In the genomic region with DNA sequence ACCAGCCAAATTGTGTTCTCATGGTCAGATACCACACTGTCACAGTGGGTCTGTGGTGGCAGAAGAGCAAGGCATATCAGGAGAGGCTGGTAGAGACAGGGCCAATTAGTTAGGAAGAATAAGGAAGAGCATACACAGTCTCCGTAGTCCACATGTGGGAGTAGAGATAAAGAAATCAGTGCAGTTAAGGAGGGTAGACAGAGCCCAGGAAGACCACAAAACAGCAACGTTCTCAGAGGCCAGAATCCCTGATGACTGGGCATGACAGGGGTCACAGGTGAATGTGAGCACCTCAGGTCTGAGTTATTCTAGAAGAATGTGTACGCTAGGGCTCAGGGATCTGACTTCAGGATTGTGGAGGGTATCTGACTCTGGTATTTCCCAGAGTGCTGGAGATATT, we compare ENCODE assay signal across 26 cellular contexts. TPM values are rescaled to one million over a fixed set of nuclear protein-coding genes. Genes with fewer than 3 reads are reported as not detected.
DNase-seq lines count a peak whose midpoint lies in the region; ATAC-seq, FAIRE-seq and TF ChIP-seq lines count a peak whose summit lies in the region.
"Had no signal": no experiment of that assay in that cellular context is flagged by ENCODE, and none has a peak within 500 bp of the region (broad histone marks: within the 10 kb centered on the region; RNA-seq: fewer than 3 reads in every experiment).

No MANE protein-coding gene starts in this region.

- TF ChIP-seq CTCF in GM12878 (IDR thresholded peaks at IDR 0.05 in 2 of 3, conservative IDR thresholded peaks at IDR 0.05 in 1 of 3; ENCODE audit: control insufficient read depth in 2 of 3, extremely low read depth in 1 of 3, insufficient read depth in 1 of 3, low read depth in 3 of 3, low read length in 3 of 3) = no peak

- H3K27ac ChIP-seq in GM12878 (ENCODE audit: control insufficient read depth, insufficient read depth) (no peak overlapping the region), caudate nucleus (ENCODE audit: low read depth, low read length) (no peak overlapping the region)
- H3K27ac ChIP-seq: heart right ventricle, KMS-11, testis had no signal

- no peak overlapping the region for H2AFZ ChIP-seq in GM12878 (ENCODE audit: control insufficient read depth, low read depth, low read length)

- RAD21 ChIA-PET in GM12878 (lab: Charles Lee; ENCODE audit: unreplicated experiment) = interaction anchor here (0.7 to 2.6 kb wide), 9 partner anchors 8 to 310 kb away, joined by 3 to 18 read pairs (median 5); no protein-coding TSS in a partner anchor

- H3K4me3 Mint-ChIP-seq in activated CD8-positive, alpha-beta memory T cell treated with anti-CD3 and anti-CD28 coated beads, Interleukin-2, amount 10 ng/mL, durations not matched to agents 7 days and 5 days = no peak overlapping the region
- H3K4me3 Mint-ChIP-seq in T-cell = no peak overlapping the region
- H3K4me3 Mint-ChIP-seq in natural killer cell treated with Interleukin-12 subunit alpha and Interleukin-12 subunit beta and Interleukin-15 and Interleukin-18, amount 100 ng/mL, for 72 hours = peak overlapping the region; percentile 92

- CTCF ChIA-PET in activated CD8-positive, alpha-beta memory T cell treated with anti-CD3 and anti-CD28 coated beads, Interleukin-2, amount 10 ng/mL, durations not matched to agents 7 days and 5 days (lab: Charles Lee) = interaction anchor here (0.8 to 9.8 kb wide), 11 partner anchors 28 to 303 kb away, joined by 3 to 139 read pairs (median 14); partner anchors contain the start of genes ITLN2 and SLAMF1
- CTCF ChIA-PET in T-cell (lab: Charles Lee) = interaction anchor here (0.6 to 5.2 kb wide), 12 partner anchors 8 to 273 kb away, joined by 3 to 89 read pairs (median 8); partner anchors contain the start of genes CD48 (in 1 of the 2) and ITLN2 (in 1 of the 2)
- CTCF ChIA-PET in GM12878 (lab: Yijun Ruan, JAX) = interaction anchor here (1.0 to 9.8 kb wide), 16 partner anchors 7 to 274 kb away, joined by 3 to 95 read pairs (median 12); partner anchors contain the start of gene CD48

- H3K36me3 ChIP-seq in GM12878 (ENCODE audit: control insufficient read depth in 2 of 2, insufficient read depth in 2 of 2, low read length in 1 of 2) = peaks cover 51 to 66% of the 10 kb centered on the region in 2 experiments

- H3K4me2 ChIP-seq in GM12878 (ENCODE audit: control insufficient read depth, insufficient read depth) = no peak overlapping the region
- H3K4me2 ChIP-seq: BLaER1 treated with 17β-estradiol and CSF1 and Interleukin-3, amounts not matched to agents 10 nM and 100 nM; KMS-11 had no signal

- H3K27me3 ChIP-seq in GM12878 (replicated peaks in 1 of 2; ENCODE audit: control insufficient read depth in 2 of 2, insufficient read depth in 2 of 2, low read length in 1 of 2) = no peaks in the 10 kb centered on the region
- H3K27me3 ChIP-seq: BLaER1 treated with 17β-estradiol and CSF1 and Interleukin-3, amounts not matched to agents 10 nM and 100 nM; testis had no signal

- H3K79me2 ChIP-seq in GM12878 (ENCODE audit: control insufficient read depth, insufficient read depth, low read length) = peaks cover 35% of the 10 kb centered on the region

- TF ChIP-seq RAD21 in GM12878 (IDR thresholded peaks at IDR 0.05; ENCODE audit: insufficient read depth, low read depth, low read length) = no peak

- in situ Hi-C loops in GM12878 (cut with MboI) = loop anchor here (5.0 kb wide), 2 partner anchors 87 to 272 kb away; partner anchors contain the start of gene ITLN2

- H3K4me1 Mint-ChIP-seq in activated CD8-positive, alpha-beta memory T cell treated with anti-CD3 and anti-CD28 coated beads, Interleukin-2, amount 10 ng/mL, durations not matched to agents 7 days and 5 days = peaks cover 74% of the 10 kb centered on the region
- peaks cover 43 to 51% (median 43%) of the 10 kb centered on the region in 3 donors for H3K4me1 Mint-ChIP-seq in T-cell
- peaks cover 78 to 87% of the 10 kb centered on the region in 2 donors for H3K4me1 Mint-ChIP-seq in natural killer cell treated with Interleukin-12 subunit alpha and Interleukin-12 subunit beta and Interleukin-15 and Interleukin-18, amount 100 ng/mL, for 72 hours (ENCODE audit: low read depth in 2 of 2)

- no peaks in the 10 kb centered on the region for H3K9me3 ChIP-seq in GM12878 (replicated peaks; ENCODE audit: control insufficient read depth, insufficient read depth, low read length)
- H3K9me3 ChIP-seq: heart right ventricle, testis had no signal

- no peak for DNase-seq in activated CD8-positive, alpha-beta memory T cell treated with anti-CD3 and anti-CD28 coated beads, Interleukin-2, amount 10 ng/mL, durations not matched to agents 7 days and 5 days
- no peak for DNase-seq in activated CD8-positive, alpha-beta memory T cell treated with anti-CD3 and anti-CD28 coated beads, Interleukin-2, amount 50 U/mL, for 4 hours
- DNase-seq in T-cell = no peak
- DNase-seq in GM12878 (ENCODE audit: low read depth, low spot score) = no peak
- no peak for DNase-seq in natural killer cell treated with Interleukin-12 subunit alpha and Interleukin-12 subunit beta and Interleukin-15 and Interleukin-18, amount 100 ng/mL, for 72 hours (ENCODE audit: low spot score)
- no peak for DNase-seq in caudate nucleus (lab: John Stamatoyannopoulos, UW)
- DNase-seq in NCI-H1048 (lab: John Stamatoyannopoulos, UW) = no peak
- DNase-seq: activated CD4-positive, alpha-beta T cell treated with anti-CD3 and anti-CD28 coated beads, Interleukin-2, amount 50 U/mL, for 1 hour; amniotic stem cell; dermis blood vessel endothelial cell; HCEC 1CT; heart right ventricle; left ventricle myocardium superior; NCI-H187; nucleus accumbens; stimulated activated CD4-positive, alpha-beta T cell treated with anti-CD3 and anti-CD28 coated beads, Interleukin-12 subunit alpha, Interleukin-12 subunit beta, amount 100 ng/mL, for 4 hours; stimulated activated CD8-positive, alpha-beta memory T cell treated with anti-CD3 and anti-CD28 coated beads, Interleukin-4, amount 100 ng/mL, for 48 hours; testis had no signal

- 73% methylated on average over 3 of the region's 3 CpGs for WGBS in GM12878 (ENCODE audit: insufficient coverage, insufficient replicate concordance, low lambda C conversion rate, missing lambda C conversion rate)

- intact Hi-C loops in GM12878 (cut with micrococcal nuclease; ENCODE audit: unreplicated experiment) = loop anchor here (5.0 kb wide), 1 partner anchor 32 kb away; the partner anchor contains the start of gene CD48

- no peak overlapping the region for H3K4me3 ChIP-seq in GM12878
- H3K4me3 ChIP-seq: BLaER1 treated with 17β-estradiol and CSF1 and Interleukin-3, amounts not matched to agents 10 nM and 100 nM; heart right ventricle; testis had no signal

- no peak for TF ChIP-seq EP300 in GM12878 (IDR thresholded peaks at IDR 0.05; ENCODE audit: borderline replicate concordance in 1 of 2, control insufficient read depth in 1 of 2, low read depth in 2 of 2, low read length in 2 of 2)

- no peak for FAIRE-seq in GM12878 (lab: Jason Lieb, UNC)
- FAIRE-seq: bronchial epithelial cell, TTC549 had no signal

- H4K20me1 ChIP-seq in GM12878 (ENCODE audit: control insufficient read depth, insufficient read depth) = peaks cover 3% of the 10 kb centered on the region

- no peak for ATAC-seq in activated CD8-positive, alpha-beta memory T cell treated with anti-CD3 and anti-CD28 coated beads, Interleukin-2, amount 10 ng/mL, durations not matched to agents 7 days and 5 days
- ATAC-seq in T-cell (replicated peaks in 1 of 4) (no peak), GM12878 (no peak), HG03439 (IDR thresholded peaks at IDR 0.05; ENCODE audit: unreplicated experiment) (no peak)
- no peak for ATAC-seq in natural killer cell treated with Interleukin-12 subunit alpha and Interleukin-12 subunit beta and Interleukin-15 and Interleukin-18, amount 100 ng/mL, for 72 hours
- ATAC-seq: heart right ventricle, left ventricle myocardium superior had no signal

- SMC1A ChIA-PET in GM12878 (lab: Charles Lee; ENCODE audit: uncharacterized antibody, unreplicated experiment) = interaction anchor here (0.6 to 7.6 kb wide), 10 partner anchors 16 to 334 kb away, joined by 3 to 79 read pairs (median 8); partner anchors contain the start of gene SLAMF1

- H3K27ac Mint-ChIP-seq in activated CD8-positive, alpha-beta memory T cell treated with anti-CD3 and anti-CD28 coated beads, Interleukin-2, amount 10 ng/mL, durations not matched to agents 7 days and 5 days = peak overlapping the region; percentile 49
- H3K27ac Mint-ChIP-seq in T-cell = peak overlapping the region; percentile 5 to 66
- H3K27ac Mint-ChIP-seq in natural killer cell treated with Interleukin-12 subunit alpha and Interleukin-12 subunit beta and Interleukin-15 and Interleukin-18, amount 100 ng/mL, for 72 hours = peak overlapping the region; percentile 98 to 100

- H3K9me3 Mint-ChIP-seq in activated CD8-positive, alpha-beta memory T cell treated with anti-CD3 and anti-CD28 coated beads, Interleukin-2, amount 10 ng/mL, durations not matched to agents 7 days and 5 days (ENCODE audit: low read depth) = no peaks in the 10 kb centered on the region
- H3K9me3 Mint-ChIP-seq in T-cell = no peaks in the 10 kb centered on the region
- no peaks in the 10 kb centered on the region for H3K9me3 Mint-ChIP-seq in natural killer cell treated with Interleukin-12 subunit alpha and Interleukin-12 subunit beta and Interleukin-15 and Interleukin-18, amount 100 ng/mL, for 72 hours

- H3K9ac ChIP-seq in GM12878 (ENCODE audit: control insufficient read depth, insufficient read depth, low read length) = no peak overlapping the region
- H3K9ac ChIP-seq: BLaER1 treated with 17β-estradiol and CSF1 and Interleukin-3, amounts not matched to agents 10 nM and 100 nM; KMS-11 had no signal

- H3K27me3 Mint-ChIP-seq in activated CD8-positive, alpha-beta memory T cell treated with anti-CD3 and anti-CD28 coated beads, Interleukin-2, amount 10 ng/mL, durations not matched to agents 7 days and 5 days = no peaks in the 10 kb centered on the region
- no peaks in the 10 kb centered on the region for H3K27me3 Mint-ChIP-seq in T-cell
- no peaks in the 10 kb centered on the region for H3K27me3 Mint-ChIP-seq in natural killer cell treated with Interleukin-12 subunit alpha and Interleukin-12 subunit beta and Interleukin-15 and Interleukin-18, amount 100 ng/mL, for 72 hours

- no peak for TF ChIP-seq POLR2A in GM12878 (IDR thresholded peaks at IDR 0.05; ENCODE audit: low read depth, low read length)

- peaks cover 77% of the 10 kb centered on the region for H3K36me3 Mint-ChIP-seq in activated CD8-positive, alpha-beta memory T cell treated with anti-CD3 and anti-CD28 coated beads, Interleukin-2, amount 10 ng/mL, durations not matched to agents 7 days and 5 days
- peaks cover 64% of the 10 kb centered on the region for H3K36me3 Mint-ChIP-seq in T-cell
- H3K36me3 Mint-ChIP-seq in natural killer cell treated with Interleukin-12 subunit alpha and Interleukin-12 subunit beta and Interleukin-15 and Interleukin-18, amount 100 ng/mL, for 72 hours = peaks cover 61% of the 10 kb centered on the region

- POLR2A ChIA-PET in T-cell (lab: Charles Lee) (interaction anchor here (0.6 to 0.9 kb wide), 3 partner anchors 19 to 391 kb away, joined by 3 to 4 read pairs (median 3); no protein-coding TSS in a partner anchor), GM12878 (lab: Charles Lee) (interaction anchor here (1.1 to 1.7 kb wide), 4 partner anchors 23 to 88 kb away, joined by 3 to 9 read pairs (median 4); partner anchors contain the start of gene SLAMF7)

- no TSS peak for BruUV-seq in GM12878 (replicated peaks; lab: Mats Ljungman, UMichigan)

- peaks cover 37% of the 10 kb centered on the region for H3K4me1 ChIP-seq in GM12878 (ENCODE audit: control insufficient read depth, insufficient read depth, low read length)
- H3K4me1 ChIP-seq: testis had no signal

RNA-seq across cellular contexts. Expression of gene CD48, which starts 31.7 kb away (rescaled TPM):
- 100 to 1,000 TPM; 304 to 332 TPM for total RNA-seq in activated CD8-positive, alpha-beta memory T cell treated with anti-CD3 and anti-CD28 coated beads, Interleukin-2, amount 10 ng/mL, durations not matched to agents 7 days and 5 days
- total RNA-seq in T-cell = 100 to 1,000 TPM; 249 to 393 (median 273) TPM
- 550 and 565 TPM in 2 replicates for total RNA-seq in GM12878 (2013; cell fraction: nucleolus; rRNA removed)
- 415 and 499 TPM in 2 replicates for total RNA-seq in GM12878 (2014; rRNA removed)
- total RNA-seq in GM12878 (2014; rRNA removed; fragmentation: Illumina TruSeq; extraction: Trizol) = 445 and 463 TPM in 2 replicates
- 311 and 323 TPM in 2 replicates for total RNA-seq in GM12878 (2021)
- polyA plus RNA-seq in GM12878 (2011; ENCODE audit: low read depth) = 1,141 TPM
- 1,315 and 1,412 TPM in 2 replicates for polyA plus RNA-seq in GM12878 (2011; rRNA removed)
- 831 and 1,170 TPM in 2 replicates for polyA plus RNA-seq in GM12878 (2011; cell fraction: cytosol; rRNA removed)
- 317 and 485 TPM in 2 replicates for polyA plus RNA-seq in GM12878 (2011; cell fraction: nucleus; rRNA removed)
- 688 and 1,150 TPM in 2 replicates for polyA plus RNA-seq in GM12878 (2012)
- 487 and 663 TPM in 2 replicates for polyA plus RNA-seq in GM12878 (2014; fragmentation: Illumina TruSeq; extraction: Trizol)
- 100 to 1,000 TPM; 667 to 776 TPM for polyA plus RNA-seq in GM12878 (2014; fragmentation: Nextera tagmentation; extraction: Ambion mirVana)
- 335 and 411 TPM in 2 replicates for polyA plus RNA-seq in GM12878 (2014; rRNA removed)
- 100 to 1,000 TPM; 302 to 328 TPM for polyA plus RNA-seq in GM12878 (2016; fragmentation: Nextera tagmentation; extraction: Ambion mirVana)
- 654 and 682 TPM in 2 replicates for polyA minus RNA-seq in GM12878 (2011; rRNA and poly(A)+ RNA removed)
- polyA minus RNA-seq in GM12878 (2011; cell fraction: cytosol; rRNA and poly(A)+ RNA removed) = 176 and 177 TPM in 2 replicates
- 79.5 and 82.9 TPM in 2 replicates for polyA minus RNA-seq in GM12878 (2011; cell fraction: nucleus; rRNA and poly(A)+ RNA removed)
- total RNA-seq in natural killer cell treated with Interleukin-12 subunit alpha and Interleukin-12 subunit beta and Interleukin-15 and Interleukin-18, amount 100 ng/mL, for 72 hours = 100 to 1,000 TPM; 434 to 816 TPM
- total RNA-seq: A673, bronchial epithelial cell, dermis blood vessel endothelial cell, HT1080, renal cortical epithelial cell had no signal

RNA-seq across cellular contexts. Expression of gene SLAMF1, which starts 33.0 kb away (rescaled TPM):
- total RNA-seq in activated CD8-positive, alpha-beta memory T cell treated with anti-CD3 and anti-CD28 coated beads, Interleukin-2, amount 10 ng/mL, durations not matched to agents 7 days and 5 days = 100 to 1,000 TPM in 1 of 2 experiments, 10 to 100 TPM in 1; 59.3 to 105 TPM
- total RNA-seq in T-cell (10 to 100 TPM; 19.4 to 38.7 (median 30.7) TPM), GM12878 (2014; rRNA removed) (121 and 136 TPM in 2 replicates), GM12878 (2014; rRNA removed; fragmentation: Illumina TruSeq; extraction: Trizol) (134 and 145 TPM in 2 replicates), GM12878 (2021) (125 and 140 TPM in 2 replicates)
- 1,111 and 1,167 TPM in 2 replicates for total RNA-seq in GM12878 (2013; cell fraction: nucleolus; rRNA removed)
- 41.2 TPM for polyA plus RNA-seq in GM12878 (2011; ENCODE audit: low read depth)
- polyA plus RNA-seq in GM12878 (2011; rRNA removed) (260 and 289 TPM in 2 replicates), GM12878 (2014; fragmentation: Illumina TruSeq; extraction: Trizol) (134 and 155 TPM in 2 replicates), GM12878 (2014; fragmentation: Nextera tagmentation; extraction: Ambion mirVana) (100 to 1,000 TPM; 128 to 145 TPM), GM12878 (2014; rRNA removed) (154 and 204 TPM in 2 replicates), GM12878 (2016; fragmentation: Nextera tagmentation; extraction: Ambion mirVana) (10 to 100 TPM; 87.3 to 89.7 TPM)
- 194 and 205 TPM in 2 replicates for polyA plus RNA-seq in GM12878 (2011; cell fraction: cytosol; rRNA removed)
- 385 and 567 TPM in 2 replicates for polyA plus RNA-seq in GM12878 (2011; cell fraction: nucleus; rRNA removed)
- 73.7 and 121 TPM in 2 replicates for polyA plus RNA-seq in GM12878 (2012)
- polyA minus RNA-seq in GM12878 (2011; rRNA and poly(A)+ RNA removed) = 378 and 409 TPM in 2 replicates
- polyA minus RNA-seq in GM12878 (2011; cell fraction: cytosol; rRNA and poly(A)+ RNA removed) = 105 and 108 TPM in 2 replicates
- polyA minus RNA-seq in GM12878 (2011; cell fraction: nucleus; rRNA and poly(A)+ RNA removed) = 309 and 389 TPM in 2 replicates
- 10 to 100 TPM; 52.1 to 86.2 TPM for total RNA-seq in natural killer cell treated with Interleukin-12 subunit alpha and Interleukin-12 subunit beta and Interleukin-15 and Interleukin-18, amount 100 ng/mL, for 72 hours
- total RNA-seq: bronchial epithelial cell, dermis blood vessel endothelial cell, renal cortical epithelial cell had no signal

RNA-seq across cellular contexts. Expression of gene SLAMF7, which starts 59.2 kb away (rescaled TPM):
- total RNA-seq in activated CD8-positive, alpha-beta memory T cell treated with anti-CD3 and anti-CD28 coated beads, Interleukin-2, amount 10 ng/mL, durations not matched to agents 7 days and 5 days = 100 to 1,000 TPM; 107 to 126 TPM
- 10 to 100 TPM in 4 of 5 donors, 1 to 10 TPM in 1; 9.5 to 32.0 (median 25.5) TPM for total RNA-seq in T-cell
- 340 and 341 TPM in 2 replicates for total RNA-seq in GM12878 (2013; cell fraction: nucleolus; rRNA removed)
- total RNA-seq in GM12878 (2014; rRNA removed) = 74.4 and 76.2 TPM in 2 replicates
- total RNA-seq in GM12878 (2014; rRNA removed; fragmentation: Illumina TruSeq; extraction: Trizol) = 81.5 and 88.1 TPM in 2 replicates
- 124 and 133 TPM in 2 replicates for total RNA-seq in GM12878 (2021)
- 147 TPM for polyA plus RNA-seq in GM12878 (2011; ENCODE audit: low read depth)
- 275 and 284 TPM in 2 replicates for polyA plus RNA-seq in GM12878 (2011; rRNA removed)
- polyA plus RNA-seq in GM12878 (2011; cell fraction: cytosol; rRNA removed) = 168 and 176 TPM in 2 replicates
- polyA plus RNA-seq in GM12878 (2011; cell fraction: nucleus; rRNA removed) = 116 and 168 TPM in 2 replicates
- polyA plus RNA-seq in GM12878 (2012) = 182 and 235 TPM in 2 replicates
- 182 and 208 TPM in 2 replicates for polyA plus RNA-seq in GM12878 (2014; fragmentation: Illumina TruSeq; extraction: Trizol)
- 10 to 100 TPM; 66.6 to 83.4 TPM for polyA plus RNA-seq in GM12878 (2014; fragmentation: Nextera tagmentation; extraction: Ambion mirVana)
- polyA plus RNA-seq in GM12878 (2014; rRNA removed) = 118 and 125 TPM in 2 replicates
- polyA plus RNA-seq in GM12878 (2016; fragmentation: Nextera tagmentation; extraction: Ambion mirVana) = 100 to 1,000 TPM; 102 to 114 TPM
- 184 and 200 TPM in 2 replicates for polyA minus RNA-seq in GM12878 (2011; rRNA and poly(A)+ RNA removed)
- polyA minus RNA-seq in GM12878 (2011; cell fraction: cytosol; rRNA and poly(A)+ RNA removed) = 46.2 and 51.3 TPM in 2 replicates
- 108 and 125 TPM in 2 replicates for polyA minus RNA-seq in GM12878 (2011; cell fraction: nucleus; rRNA and poly(A)+ RNA removed)
- total RNA-seq in natural killer cell treated with Interleukin-12 subunit alpha and Interleukin-12 subunit beta and Interleukin-15 and Interleukin-18, amount 100 ng/mL, for 72 hours = 1,000 to 10,000 TPM in 1 of 2 donors, 100 to 1,000 TPM in 1; 677 to 1,669 TPM
- total RNA-seq: A673, dermis blood vessel endothelial cell, renal cortical epithelial cell had no signal

Comparison
In these comparisons a context has a peak if more than half of its experiments do, and no peak if none do; other contexts are left out.
1. H3K27ac Mint-ChIP-seq: peak in every context shown above with its lines; median percentile 99 in natural killer cell treated with Interleukin-12 subunit alpha and Interleukin-12 subunit beta and Interleukin-15 and Interleukin-18, amount 100 ng/mL, for 72 hours; 49 in activated CD8-positive, alpha-beta memory T cell treated with anti-CD3 and anti-CD28 coated beads, Interleukin-2, amount 10 ng/mL, durations not matched to agents 7 days and 5 days; 36 in T-cell.